ENCODE assay signal across 8 cellular contexts in genomic region chr5:17216176-17216973, GRCh38. TPM values are rescaled to one million over a fixed set of nuclear protein-coding genes. Genes with fewer than 3 reads are reported as not detected.
DNase-seq lines count a peak whose midpoint lies in the region; ATAC-seq and TF ChIP-seq lines count a peak whose summit lies in the region.

No MANE protein-coding gene starts in this region.

- ATAC-seq in GM19452 (IDR thresholded peaks at IDR 0.05; ENCODE audit: unreplicated experiment) (peak; percentile 49), HG03469 (IDR thresholded peaks at IDR 0.05; ENCODE audit: unreplicated experiment) (peak; percentile 30)
- peak; percentile 50 for ATAC-seq in stimulated activated naive CD8-positive, alpha-beta T cell treated with anti-CD3 and anti-CD28 coated beads, Interleukin-15, Interleukin-2, amounts not matched to agents 100 U/mL and 50 U/mL, for 24 hours

- H3K4me3 ChIP-seq in epithelial cell of esophagus (ENCODE audit: low read length), result peak overlapping the region; percentile 31
- H3K4me3 ChIP-seq in mesenchymal stem cell (ENCODE audit: insufficient read depth in 1 of 2, low read depth in 1 of 2, low read length in 2 of 2), result peak overlapping the region; percentile 78 to 92

- no peak overlapping the region for H2BK5ac ChIP-seq in mesenchymal stem cell (ENCODE audit: low read depth, low read length, poor library complexity, severe bottlenecking)

- H3K18ac ChIP-seq in mesenchymal stem cell (ENCODE audit: low read depth in 1 of 2, low read length in 2 of 2), result peak overlapping the region; percentile 60 to 84

- peak overlapping the region in 1 of 2 experiments; percentile 28 for H3K4ac ChIP-seq in mesenchymal stem cell (ENCODE audit: low read depth in 1 of 2, low read length in 2 of 2)

- H2BK120ac ChIP-seq in mesenchymal stem cell (ENCODE audit: low read depth, low read length), result no peak overlapping the region

- peak; percentile 83 for TF ChIP-seq CTCF in epithelial cell of esophagus (IDR thresholded peaks at IDR 0.05; ENCODE audit: insufficient read depth, low read depth, low read length, missing control alignments)

- H3K23ac ChIP-seq in mesenchymal stem cell (ENCODE audit: low read length in 2 of 2), result peak overlapping the region in 1 of 2 experiments; percentile 40

- H3K27me3 ChIP-seq in mesenchymal stem cell (ENCODE audit: control insufficient read depth in 1 of 2, insufficient read depth in 1 of 2, low read length in 2 of 2), result no peaks in the 10 kb centered on the region

- H3K79me1 ChIP-seq in mesenchymal stem cell (replicated peaks; ENCODE audit: low read length, poor library complexity, severe bottlenecking), result peaks cover 4% of the 10 kb centered on the region

- H3K4me2 ChIP-seq in mesenchymal stem cell (ENCODE audit: low read length, poor library complexity, severe bottlenecking), result peak overlapping the region; percentile 97

- DNase-seq in COLO829 (ENCODE audit: low spot score), result peak; percentile 55
- peak; percentile 89 for DNase-seq in NCI-H460 (ENCODE audit: extremely low read depth, low read depth)
- peak; percentile 23 for DNase-seq in activated CD4-positive, alpha-beta T cell treated with anti-CD3 and anti-CD28 coated beads, Interleukin-2, amount 50 U/mL, for 1 hour
- peak; percentile 91 for DNase-seq in epithelial cell of esophagus (ENCODE audit: low read depth)
- DNase-seq in mesenchymal stem cell, result peak; percentile 85
- peak; percentile 58 for DNase-seq in stimulated activated naive CD8-positive, alpha-beta T cell treated with anti-CD3 and anti-CD28 coated beads, Interleukin-15, Interleukin-2, amounts not matched to agents 100 U/mL and 50 U/mL, for 24 hours

- no peaks in the 10 kb centered on the region for H3K9me3 ChIP-seq in mesenchymal stem cell (ENCODE audit: control insufficient read depth, low read length)

- peak overlapping the region in 1 of 2 experiments; percentile 78 for H3K14ac ChIP-seq in mesenchymal stem cell (ENCODE audit: low read length in 2 of 2)

- H4K91ac ChIP-seq in mesenchymal stem cell (ENCODE audit: low read length), result peak overlapping the region; percentile 25

- peaks cover 6% of the 10 kb centered on the region for H3K4me1 ChIP-seq in mesenchymal stem cell (ENCODE audit: control insufficient read depth, insufficient read depth, low read depth, low read length)

- no peak overlapping the region for H2AK5ac ChIP-seq in mesenchymal stem cell (ENCODE audit: low read length, severe bottlenecking)

- no peak overlapping the region for H4K8ac ChIP-seq in mesenchymal stem cell (ENCODE audit: low read length)

- peak overlapping the region in 1 of 2 experiments; percentile 96 for H2BK12ac ChIP-seq in mesenchymal stem cell (ENCODE audit: low read length in 2 of 2)

- peak overlapping the region; percentile 70 for H2BK15ac ChIP-seq in mesenchymal stem cell (ENCODE audit: low read depth, poor library complexity, severe bottlenecking)

- peaks cover 4 to 17% of the 10 kb centered on the region in 2 experiments for H3K36me3 ChIP-seq in mesenchymal stem cell (ENCODE audit: control insufficient read depth in 1 of 2, insufficient read depth in 2 of 2, low read depth in 1 of 2, low read length in 2 of 2)

- peak overlapping the region; percentile 77 for H2AFZ ChIP-seq in mesenchymal stem cell (ENCODE audit: low read depth, low read length)

- 1% methylated on average over 59 of the region's 59 CpGs for WGBS in mesenchymal stem cell

- peak overlapping the region; percentile 79 for H3K9ac ChIP-seq in mesenchymal stem cell (ENCODE audit: low read length)

- peak overlapping the region; percentile 73 for H3K27ac ChIP-seq in mesenchymal stem cell (ENCODE audit: low read length, poor library complexity, severe bottlenecking)

RNA-seq across cellular contexts. Expression of gene BASP1, which starts 1.1 kb away (rescaled TPM):
- total RNA-seq in NCI-H460 (2014; rRNA removed; shearing (Covaris generic)), result 162 and 205 TPM in 2 replicates
- polyA plus RNA-seq in NCI-H460 (2014; cell fraction: nucleus; rRNA removed), result 195 and 217 TPM in 2 replicates
- 308 TPM for polyA plus RNA-seq in mesenchymal stem cell (2013, experiment 1 of 2)
- polyA plus RNA-seq in mesenchymal stem cell (2013, experiment 2 of 2), result 322 TPM

Comparison
In these comparisons a context has a peak if more than half of its experiments do, and no peak if none do; other contexts are left out.
1. Peak in every context shown above with its lines: DNase-seq, ATAC-seq, H3K4me3 ChIP-seq and H3K27ac ChIP-seq.
2. DNase-seq: peak in every context shown above with its lines; median percentile 91 in epithelial cell of esophagus; 89 in NCI-H460; 85 in mesenchymal stem cell; 58 in stimulated activated naive CD8-positive, alpha-beta T cell treated with anti-CD3 and anti-CD28 coated beads, Interleukin-15, Interleukin-2, amounts not matched to agents 100 U/mL and 50 U/mL, for 24 hours; 55 in COLO829; 23 in activated CD4-positive, alpha-beta T cell treated with anti-CD3 and anti-CD28 coated beads, Interleukin-2, amount 50 U/mL, for 1 hour.